1 cellular context compared by ENCODE assay signal in genomic region chr12:31728917-31729640, GRCh38.
TF ChIP-seq lines count a peak whose summit lies in the region.

Gene AMN1 (minus strand): TSS chr12:31729021. CDS start chr12:31729008, 13 bp downstream.

TF ChIP-seq in K562, 482 proteins besides CTCF, POLR2A, EP300 and RAD21 (continued from another document and continues in another):
- 0 out of 2 replicates have a peak, but pooled peaks have one; percentile 3 for TF ChIP-seq USF2 (CRISPR knock-in tag; IDR thresholded peaks at IDR 0.05)
- TF ChIP-seq ARNT (IDR thresholded peaks at IDR 0.05): peak in 1 of 2 experiments; percentile 23; a peak in 2 of 4 replicates
- no peak for TF ChIP-seq ZNF174 (CRISPR knock-in tag; IDR thresholded peaks at IDR 0.05)
- TF ChIP-seq GABPA (tag; conservative IDR thresholded peaks at IDR 0.05; ENCODE audit: low read depth): peak; percentile 60
- 0 out of 4 replicates have a peak, but pooled peaks of 1 of the 2 experiments have one; percentile 51 for TF ChIP-seq ZMIZ1 (IDR thresholded peaks at IDR 0.05; ENCODE audit: low read depth in 2 of 2, low read length in 2 of 2)
- TF ChIP-seq TSHZ1 (CRISPR knock-in tag; IDR thresholded peaks at IDR 0.05): no peak
- TF ChIP-seq SIRT6 (IDR thresholded peaks at IDR 0.05; ENCODE audit: low read depth, low read length): no peak
- no peak for TF ChIP-seq ZNF830 (CRISPR knock-in tag; IDR thresholded peaks at IDR 0.05)
- TF ChIP-seq ZC3H4 (CRISPR knock-in tag; IDR thresholded peaks at IDR 0.05; ENCODE audit: borderline replicate concordance): no peak
- no peak for TF ChIP-seq CTCFL (IDR thresholded peaks at IDR 0.05; ENCODE audit: borderline replicate concordance, insufficient read depth, low read depth, low read length, poor library complexity, severe bottlenecking)
- peak; percentile 75 for TF ChIP-seq EP400 (IDR thresholded peaks at IDR 0.05)
- no peak for TF ChIP-seq MEF2A (IDR thresholded peaks at IDR 0.05; ENCODE audit: control insufficient read depth, low read depth, low read length)
- peak; percentile 87 for TF ChIP-seq MTA3 (IDR thresholded peaks at IDR 0.05; ENCODE audit: borderline replicate concordance)
- no peak for TF ChIP-seq CBX5 (IDR thresholded peaks at IDR 0.05; ENCODE audit: borderline replicate concordance, low read depth)
- TF ChIP-seq HDAC1 (IDR thresholded peaks at IDR 0.05): peak in 1 of 2 experiments; percentile 30; a peak in 2 of 4 replicates
- TF ChIP-seq NFIX (CRISPR knock-in tag; IDR thresholded peaks at IDR 0.05; ENCODE audit: low read depth): no peak
- TF ChIP-seq E2F3 (CRISPR knock-in tag; IDR thresholded peaks at IDR 0.05): 0 out of 2 replicates have a peak, but pooled peaks have one; percentile 14
- TF ChIP-seq ZNF740 (CRISPR knock-in tag; IDR thresholded peaks at IDR 0.05): peak; percentile 29; the same call in 1 of the 2 replicates
- TF ChIP-seq ZNF740 (tag; IDR thresholded peaks at IDR 0.05): no peak
- peak; percentile 100 for TF ChIP-seq ZNF766 (CRISPR knock-in tag; conservative IDR thresholded peaks at IDR 0.05)
- TF ChIP-seq NCOA1 (IDR thresholded peaks at IDR 0.05; ENCODE audit: low read depth): no peak; the same call in 1 of the 2 replicates
- peak in 2 of 3 experiments; percentile 62 to 76 for TF ChIP-seq YY1 (IDR thresholded peaks at IDR 0.05; ENCODE audit: borderline replicate concordance in 1 of 3, control insufficient read depth in 1 of 3, extremely low read depth in 1 of 3, insufficient read depth in 3 of 3, insufficient read length in 1 of 3, insufficient replicate concordance in 2 of 3, low read depth in 1 of 3, low read length in 2 of 3)
- 0 out of 2 replicates have a peak, but pooled peaks have one; percentile 47 for TF ChIP-seq AFF4 (CRISPR knock-in tag; IDR thresholded peaks at IDR 0.05)
- TF ChIP-seq SRSF1 (IDR thresholded peaks at IDR 0.05; ENCODE audit: low read depth, low read length): no peak
- no peak for TF ChIP-seq POLR3G (IDR thresholded peaks at IDR 0.05; ENCODE audit: extremely low read depth, insufficient read length, insufficient replicate concordance)
- TF ChIP-seq ZBTB49 (CRISPR knock-in tag; IDR thresholded peaks at IDR 0.05; ENCODE audit: borderline replicate concordance): no peak; the same call in 1 of the 2 replicates
- TF ChIP-seq MCM3 (IDR thresholded peaks at IDR 0.05): no peak
- TF ChIP-seq KLF1 (tag; IDR thresholded peaks at IDR 0.05): peak; percentile 21; the same call in 1 of the 2 replicates
- TF ChIP-seq ZNF76 (CRISPR knock-in tag; IDR thresholded peaks at IDR 0.05; ENCODE audit: borderline replicate concordance): peak; percentile 51; the same call in 1 of the 2 replicates
- no peak for TF ChIP-seq ARID2 (IDR thresholded peaks at IDR 0.05)
- peak; percentile 86 for TF ChIP-seq EGR1 (conservative IDR thresholded peaks at IDR 0.05)
- no peak for TF ChIP-seq ZNF77 (CRISPR knock-in tag; IDR thresholded peaks at IDR 0.05)
- no peak for TF ChIP-seq HNRNPL (IDR thresholded peaks at IDR 0.05; ENCODE audit: low read depth, low read length)
- peak; percentile 26; the same call in 1 of the 2 replicates for TF ChIP-seq STAT6 (CRISPR knock-in tag; IDR thresholded peaks at IDR 0.05)
- peak; percentile 74 for TF ChIP-seq HMGN3 (IDR thresholded peaks at IDR 0.05; ENCODE audit: borderline replicate concordance, extremely low read depth, insufficient read length, low read depth, low read length)
- TF ChIP-seq TGIF2 (CRISPR knock-in tag; IDR thresholded peaks at IDR 0.05): no peak
- TF ChIP-seq ZNF3 (CRISPR knock-in tag; IDR thresholded peaks at IDR 0.05): no peak
- TF ChIP-seq E2F6 (IDR thresholded peaks at IDR 0.05; ENCODE audit: borderline replicate concordance in 1 of 2, extremely low read depth in 1 of 2, insufficient read depth in 1 of 2, insufficient read length in 1 of 2, low read depth in 1 of 2, low read length in 1 of 2, poor library complexity in 1 of 2, severe bottlenecking in 1 of 2): peak; percentile 85 to 86
